8 cellular contexts compared by ENCODE assay signal in the genomic region with DNA sequence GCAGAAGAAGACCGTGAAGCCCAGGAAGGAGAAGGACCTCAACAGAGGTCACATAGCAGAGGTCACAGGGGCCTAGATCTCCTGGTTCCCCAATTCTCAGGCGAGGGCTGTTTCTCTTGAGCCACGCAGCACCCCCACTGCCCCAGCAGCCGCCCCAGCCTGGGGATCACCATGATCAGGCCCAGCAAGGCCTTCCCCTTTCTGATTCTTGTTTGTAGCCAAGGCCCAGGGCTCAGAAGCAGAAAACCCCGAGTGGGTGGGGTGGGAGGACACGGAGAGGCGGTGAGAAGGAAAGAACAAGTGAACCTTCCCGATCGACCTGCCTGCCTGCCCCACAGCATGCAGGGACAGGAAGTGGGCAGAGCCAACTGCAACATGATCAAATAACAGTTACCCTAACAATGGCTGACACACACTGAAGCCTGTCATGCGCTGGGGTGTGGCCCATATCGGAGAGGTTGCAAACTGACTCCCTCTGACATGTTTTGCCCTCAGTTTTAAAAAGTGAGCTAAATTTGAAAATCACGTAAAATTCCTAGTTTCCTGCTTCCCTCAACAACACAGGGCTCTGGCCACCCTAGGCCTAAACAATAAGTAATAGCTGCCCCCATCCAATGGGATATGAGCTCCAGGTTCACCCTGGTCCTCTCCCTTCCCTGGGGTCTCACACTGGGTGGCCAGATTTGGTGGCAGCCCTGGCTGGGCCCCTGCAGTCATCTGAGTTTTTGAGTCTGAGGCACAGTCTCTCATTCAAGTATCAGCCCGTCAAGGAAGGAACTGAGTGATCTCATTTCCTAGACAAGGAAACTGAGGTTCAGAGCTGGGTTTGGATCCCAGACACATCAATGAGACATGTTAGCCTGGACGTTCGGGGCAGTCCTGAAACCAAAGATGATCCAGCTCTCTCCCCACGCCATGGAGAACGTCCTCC. TPM values are rescaled to one million over a fixed set of nuclear protein-coding genes. Genes with fewer than 3 reads are reported as not detected.
A peak's percentile ranks its signal among the peaks of the same experiment; 100 is the strongest.
DNase-seq lines count a peak whose midpoint lies in the region; ATAC-seq and TF ChIP-seq lines count a peak whose summit lies in the region.

No MANE protein-coding gene starts in this region.

- H3K36me3 Mint-ChIP-seq in activated T-cell treated with anti-CD3 and anti-CD28 coated beads, Interleukin-2, amount 50 U/mL, for 4 hours (ENCODE audit: insufficient read depth) = peaks cover 19% of the 10 kb centered on the region

- peak; percentile 94 for DNase-seq in CD1c-positive myeloid dendritic cell (ENCODE audit: extremely low spot score)
- peak; percentile 76 for DNase-seq in NOMO-1 treated with dmso at 0.1 percent for 144 hours (lab: John Stamatoyannopoulos, UW; ENCODE audit: unreplicated experiment)
- DNase-seq in activated T-cell treated with anti-CD3 and anti-CD28 coated beads, Interleukin-2, amount 50 U/mL, for 4 hours = peak; percentile 76
- peak; percentile 34 for DNase-seq in glomerular visceral epithelial cell (ENCODE audit: extremely low spot score)
- DNase-seq in smooth muscle cell (lab: John Stamatoyannopoulos, UW; ENCODE audit: unreplicated experiment) = no peak
- DNase-seq in NCI-H1694 treated with DMSO at 0.1 percent for 48 hours (lab: John Stamatoyannopoulos, UW) = no peak

- H3K9me3 Mint-ChIP-seq in activated T-cell treated with anti-CD3 and anti-CD28 coated beads, Interleukin-2, amount 50 U/mL, for 4 hours = no peaks in the 10 kb centered on the region

- peak overlapping the region; percentile 51 for H3K4me2 ChIP-seq in smooth muscle cell

- H3K27ac ChIP-seq in smooth muscle cell (ENCODE audit: low read depth) = peak overlapping the region; percentile 98

- peak overlapping the region; percentile 68 for H3K9ac ChIP-seq in smooth muscle cell (ENCODE audit: low read depth)

- H3F3A ChIP-seq in smooth muscle cell (ENCODE audit: low read depth) = peaks cover 11% of the 10 kb centered on the region

- H3K4me3 Mint-ChIP-seq in activated T-cell treated with anti-CD3 and anti-CD28 coated beads, Interleukin-2, amount 50 U/mL, for 4 hours = peak overlapping the region; percentile 71

- no peaks in the 10 kb centered on the region for H3K9me3 ChIP-seq in smooth muscle cell (replicated peaks; ENCODE audit: low read depth)

- H3K4me1 Mint-ChIP-seq in activated T-cell treated with anti-CD3 and anti-CD28 coated beads, Interleukin-2, amount 50 U/mL, for 4 hours (ENCODE audit: low read depth) = peaks cover 59% of the 10 kb centered on the region

- ATAC-seq in GM21723 (IDR thresholded peaks at IDR 0.05; ENCODE audit: unreplicated experiment) = peak; percentile 70
- peak; percentile 99 for ATAC-seq in activated T-cell treated with anti-CD3 and anti-CD28 coated beads, Interleukin-2, amount 50 U/mL, for 4 hours
- no peak for ATAC-seq in GM21619 (IDR thresholded peaks at IDR 0.05; ENCODE audit: unreplicated experiment)

- H2AFZ ChIP-seq in smooth muscle cell (ENCODE audit: low read depth) = no peak overlapping the region

- peaks cover 89% of the 10 kb centered on the region for H3K79me2 ChIP-seq in smooth muscle cell (ENCODE audit: low read depth)

- no peak overlapping the region for H3K4me3 ChIP-seq in smooth muscle cell

- no peaks in the 10 kb centered on the region for H3K36me3 ChIP-seq in smooth muscle cell (ENCODE audit: low read depth)

- TF ChIP-seq CTCF in smooth muscle cell (IDR thresholded peaks at IDR 0.05; ENCODE audit: borderline replicate concordance, insufficient read depth, poor library complexity, severe bottlenecking) = no peak

- no peaks in the 10 kb centered on the region for H3K27me3 Mint-ChIP-seq in activated T-cell treated with anti-CD3 and anti-CD28 coated beads, Interleukin-2, amount 50 U/mL, for 4 hours (ENCODE audit: low read depth)

- WGBS in smooth muscle cell (ENCODE audit: low lambda C conversion rate) = 70% methylated on average over 17 of the region's 17 CpGs

- H3K4me1 ChIP-seq in smooth muscle cell (ENCODE audit: low read depth) = peaks cover 12% of the 10 kb centered on the region

- H3K27me3 ChIP-seq in smooth muscle cell (ENCODE audit: low read depth) = no peaks in the 10 kb centered on the region

- H4K20me1 ChIP-seq in smooth muscle cell (ENCODE audit: low read depth) = peaks cover 51% of the 10 kb centered on the region

RNA-seq across cellular contexts. Expression of a gene that starts 6.5 kb away (rescaled TPM):
- 10 to 100 TPM; 21.6 to 22.5 (median 21.9) TPM for total RNA-seq in activated T-cell treated with anti-CD3 and anti-CD28 coated beads, Interleukin-2, amount 50 U/mL, for 4 hours
- 36.6 and 45.8 TPM in 2 replicates for total RNA-seq in smooth muscle cell
- 47.4 and 64.3 TPM in 2 replicates for polyA plus RNA-seq in smooth muscle cell

RNA-seq across cellular contexts. Expression of a gene that starts 34.0 kb away (rescaled TPM):
- 100 to 1,000 TPM; 126 to 144 (median 139) TPM for total RNA-seq in activated T-cell treated with anti-CD3 and anti-CD28 coated beads, Interleukin-2, amount 50 U/mL, for 4 hours
- 94.1 and 94.8 TPM in 2 replicates for total RNA-seq in smooth muscle cell
- polyA plus RNA-seq in smooth muscle cell = 128 and 141 TPM in 2 replicates

RNA-seq across cellular contexts. Expression of a gene that starts 43.6 kb away (rescaled TPM):
- total RNA-seq in activated T-cell treated with anti-CD3 and anti-CD28 coated beads, Interleukin-2, amount 50 U/mL, for 4 hours = 10 to 100 TPM; 32.8 to 36.6 (median 35.2) TPM
- total RNA-seq in smooth muscle cell = 32.0 and 38.0 TPM in 2 replicates
- polyA plus RNA-seq in smooth muscle cell = 112 and 117 TPM in 2 replicates

Comparison
In these comparisons a context has a peak if more than half of its experiments do, and no peak if none do; other contexts are left out.
1. DNase-seq: peak in CD1c-positive myeloid dendritic cell (single experiment), NOMO-1 treated with dmso at 0.1 percent for 144 hours (single experiment), activated T-cell treated with anti-CD3 and anti-CD28 coated beads, Interleukin-2, amount 50 U/mL, for 4 hours (single experiment) and glomerular visceral epithelial cell (single experiment); none in smooth muscle cell (single experiment) and NCI-H1694 treated with DMSO at 0.1 percent for 48 hours (single experiment).